14 cellular contexts compared by ENCODE assay signal in genomic region chr18:44716697-44717163, GRCh38. TPM values are rescaled to one million over a fixed set of nuclear protein-coding genes. Genes with fewer than 3 reads are reported as not detected.
DNase-seq lines count a peak whose midpoint lies in the region; ATAC-seq lines count a peak whose summit lies in the region.
"Had no signal": no experiment of that assay in that cellular context is flagged by ENCODE, and none has a peak within 500 bp of the region (broad histone marks: within the 10 kb centered on the region; RNA-seq: fewer than 3 reads in every experiment).

No MANE protein-coding gene starts in this region.

- H3K9me3 Mint-ChIP-seq in activated CD8-positive, alpha-beta memory T cell treated with anti-CD3 and anti-CD28 coated beads, Interleukin-2, amount 10 ng/mL, durations not matched to agents 7 days and 5 days (ENCODE audit: low read depth) = no peaks in the 10 kb centered on the region
- no peaks in the 10 kb centered on the region for H3K9me3 Mint-ChIP-seq in CD8-positive, alpha-beta memory T cell
- H3K9me3 Mint-ChIP-seq: GM23338 had no signal

- peaks cover 5% of the 10 kb centered on the region for H3K27me3 Mint-ChIP-seq in activated CD8-positive, alpha-beta memory T cell treated with anti-CD3 and anti-CD28 coated beads, Interleukin-2, amount 10 ng/mL, durations not matched to agents 7 days and 5 days
- no peaks in the 10 kb centered on the region for H3K27me3 Mint-ChIP-seq in CD8-positive, alpha-beta memory T cell

- H3K27me3 ChIP-seq in esophagus (ENCODE audit: control insufficient read depth in 1 of 2, insufficient read depth in 2 of 2, low read length in 2 of 2) = no peaks in the 10 kb centered on the region
- no peaks in the 10 kb centered on the region for H3K27me3 ChIP-seq in CD8-positive, alpha-beta memory T cell (ENCODE audit: insufficient read depth, low read length, poor library complexity, severe bottlenecking)
- H3K27me3 ChIP-seq: dorsolateral prefrontal cortex, right atrium auricular region had no signal

- 47 to 61% methylated on average over 5 of the region's 5 CpGs for WGBS in esophagus, 2 donors

- ATAC-seq in activated CD8-positive, alpha-beta memory T cell treated with anti-CD3 and anti-CD28 coated beads, Interleukin-2, amount 10 ng/mL, durations not matched to agents 7 days and 5 days = peak; percentile 85
- no peak for ATAC-seq in HG02884 (IDR thresholded peaks at IDR 0.05; ENCODE audit: unreplicated experiment)
- ATAC-seq: K562, Panc1 had no signal

- peak; percentile 74 for DNase-seq in activated CD8-positive, alpha-beta memory T cell treated with anti-CD3 and anti-CD28 coated beads, Interleukin-2, amount 10 ng/mL, durations not matched to agents 7 days and 5 days
- no peak for DNase-seq in activated CD8-positive, alpha-beta memory T cell treated with anti-CD3 and anti-CD28 coated beads, Interleukin-2, amount 50 U/mL, for 48 hours
- DNase-seq in LHCN-M2 (ENCODE audit: low read depth) = peak; percentile 11
- DNase-seq in stimulated activated CD4-positive, alpha-beta T cell treated with anti-CD3 and anti-CD28 coated beads, TNF-alpha, amount 100 ng/mL, for 48 hours (ENCODE audit: low read depth in 3 of 3) = peak in 2 of 3 donors; percentile 12 to 27
- no peak for DNase-seq in iPS-NIHi7 (ENCODE audit: extremely low spot score)
- no peak for DNase-seq in CD8-positive, alpha-beta memory T cell
- DNase-seq: midbrain had no signal

- H3K9me3 ChIP-seq in esophagus (ENCODE audit: control insufficient read depth in 2 of 2, insufficient read depth in 1 of 2, low read depth in 1 of 2, low read length in 1 of 2) = no peaks in the 10 kb centered on the region
- H3K9me3 ChIP-seq in CD8-positive, alpha-beta memory T cell (ENCODE audit: low read length) = no peaks in the 10 kb centered on the region
- H3K9me3 ChIP-seq: right atrium auricular region had no signal

- H3K4me1 Mint-ChIP-seq in activated CD8-positive, alpha-beta memory T cell treated with anti-CD3 and anti-CD28 coated beads, Interleukin-2, amount 10 ng/mL, durations not matched to agents 7 days and 5 days = peaks cover 67% of the 10 kb centered on the region
- H3K4me1 Mint-ChIP-seq in CD8-positive, alpha-beta memory T cell = peaks cover 22 to 26% (median 24%) of the 10 kb centered on the region in 3 donors

- H3K27ac ChIP-seq in esophagus (ENCODE audit: low read depth in 2 of 2, low read length in 1 of 2) = peak overlapping the region; percentile 60 to 82
- no peak overlapping the region for H3K27ac ChIP-seq in CD8-positive, alpha-beta memory T cell (ENCODE audit: low read depth, low read length)
- H3K27ac ChIP-seq: right atrium auricular region had no signal

- peaks cover 0 to 8% of the 10 kb centered on the region in 2 donors for H3K4me1 ChIP-seq in esophagus (ENCODE audit: control insufficient read depth in 2 of 2, insufficient read depth in 2 of 2, low read length in 1 of 2)
- H3K4me1 ChIP-seq in CD8-positive, alpha-beta memory T cell (ENCODE audit: insufficient read depth, low read length) = peaks cover 6% of the 10 kb centered on the region

- H3K27ac Mint-ChIP-seq in activated CD8-positive, alpha-beta memory T cell treated with anti-CD3 and anti-CD28 coated beads, Interleukin-2, amount 10 ng/mL, durations not matched to agents 7 days and 5 days = peak overlapping the region; percentile 65
- H3K27ac Mint-ChIP-seq in CD8-positive, alpha-beta memory T cell = peak overlapping the region in 1 of 8 donors; percentile 14

- POLR2A ChIA-PET in CD8-positive, alpha-beta memory T cell (lab: Charles Lee) = no interaction called here

- H3K4me3 ChIP-seq in esophagus (ENCODE audit: low read depth in 1 of 2, low read length in 2 of 2) = no peak overlapping the region
- H3K4me3 ChIP-seq in CD8-positive, alpha-beta memory T cell (ENCODE audit: low read length) = no peak overlapping the region
- H3K4me3 ChIP-seq: dorsolateral prefrontal cortex, GM23338, K562, right atrium auricular region had no signal

- no peaks in the 10 kb centered on the region for H3K36me3 ChIP-seq in esophagus (ENCODE audit: control insufficient read depth in 2 of 2, insufficient read depth in 2 of 2, low read length in 1 of 2)
- H3K36me3 ChIP-seq in CD8-positive, alpha-beta memory T cell (ENCODE audit: insufficient read depth, low read length) = no peaks in the 10 kb centered on the region
- H3K36me3 ChIP-seq: right atrium auricular region had no signal

- CTCF ChIA-PET in activated CD8-positive, alpha-beta memory T cell treated with anti-CD3 and anti-CD28 coated beads, Interleukin-2, amount 10 ng/mL, durations not matched to agents 7 days and 5 days (lab: Charles Lee) = interaction anchor here (1.0 to 1.2 kb wide), 3 partner anchors 9 to 84 kb away, joined by 3 to 5 read pairs (median 3); no protein-coding TSS in a partner anchor
- CTCF ChIA-PET in CD8-positive, alpha-beta memory T cell (lab: Charles Lee) = no interaction called here

- H3K4me3 Mint-ChIP-seq in activated CD8-positive, alpha-beta memory T cell treated with anti-CD3 and anti-CD28 coated beads, Interleukin-2, amount 10 ng/mL, durations not matched to agents 7 days and 5 days = no peak overlapping the region
- no peak overlapping the region for H3K4me3 Mint-ChIP-seq in CD8-positive, alpha-beta memory T cell
- H3K4me3 Mint-ChIP-seq: GM23338 had no signal

- H3K36me3 Mint-ChIP-seq in activated CD8-positive, alpha-beta memory T cell treated with anti-CD3 and anti-CD28 coated beads, Interleukin-2, amount 10 ng/mL, durations not matched to agents 7 days and 5 days = peaks cover 45% of the 10 kb centered on the region
- H3K36me3 Mint-ChIP-seq in CD8-positive, alpha-beta memory T cell = peaks cover 0 to 12% (median 4%) of the 10 kb centered on the region in 3 donors

RNA-seq across cellular contexts. Expression of gene SETBP1, which starts 36.0 kb away (rescaled TPM):
- 10 to 100 TPM; 25.2 to 30.3 TPM for total RNA-seq in activated CD8-positive, alpha-beta memory T cell treated with anti-CD3 and anti-CD28 coated beads, Interleukin-2, amount 10 ng/mL, durations not matched to agents 7 days and 5 days
- 0.77 and 1.6 TPM in 2 replicates for total RNA-seq in LHCN-M2 (2014; rRNA removed)
- 0.32 TPM for polyA plus RNA-seq in LHCN-M2 (2012)
- polyA plus RNA-seq in esophagus = 1 to 10 TPM; 1.5 to 1.6 TPM
- 10 to 100 TPM; 13.9 to 14.1 TPM for total RNA-seq in CD8-positive, alpha-beta memory T cell
- polyA plus RNA-seq in CD8-positive, alpha-beta memory T cell = 0.22 TPM

Comparison
In these comparisons a context has a peak if more than half of its experiments do, and no peak if none do; other contexts are left out.
1. DNase-seq: peak in activated CD8-positive, alpha-beta memory T cell treated with anti-CD3 and anti-CD28 coated beads, Interleukin-2, amount 10 ng/mL, durations not matched to agents 7 days and 5 days (single experiment), LHCN-M2 (single experiment) and stimulated activated CD4-positive, alpha-beta T cell treated with anti-CD3 and anti-CD28 coated beads, TNF-alpha, amount 100 ng/mL, for 48 hours (2 of 3); none in activated CD8-positive, alpha-beta memory T cell treated with anti-CD3 and anti-CD28 coated beads, Interleukin-2, amount 50 U/mL, for 48 hours (single experiment), iPS-NIHi7 (single experiment) and CD8-positive, alpha-beta memory T cell (0 of 5).